10 cellular contexts compared by ENCODE assay signal in the genomic region with DNA sequence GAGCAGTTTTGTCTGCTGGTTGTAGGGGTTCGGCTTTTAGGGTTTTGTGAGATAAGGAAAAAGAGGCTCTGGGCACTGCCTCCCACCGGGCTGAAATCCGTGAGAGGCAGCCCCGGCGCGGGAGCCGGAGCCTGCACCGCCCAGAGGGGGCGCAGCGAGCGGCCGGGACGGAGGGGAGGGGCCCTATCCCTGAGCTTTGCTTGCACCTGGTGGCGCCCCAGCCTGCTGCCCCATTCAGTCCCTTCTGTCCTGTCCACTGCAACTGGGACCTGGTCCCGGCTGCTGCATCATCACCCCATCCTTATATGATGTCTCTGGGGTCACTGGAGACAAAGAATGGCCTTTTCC. TPM values are rescaled to one million over a fixed set of nuclear protein-coding genes. Genes with fewer than 3 reads are reported as not detected.
DNase-seq lines count a peak whose midpoint lies in the region; ATAC-seq, FAIRE-seq and TF ChIP-seq lines count a peak whose summit lies in the region.
"Had no signal": no experiment of that assay in that cellular context is flagged by ENCODE, and none has a peak within 500 bp of the region (broad histone marks: within the 10 kb centered on the region; RNA-seq: fewer than 3 reads in every experiment).

No MANE protein-coding gene starts in this region.

- no peak overlapping the region for H4K91ac ChIP-seq in H1 (replicated peaks; ENCODE audit: insufficient read length, low read length)
- no peak overlapping the region for H4K91ac ChIP-seq in neuronal stem cell (ENCODE audit: low read depth, low read length, poor library complexity)

- peak; percentile 74 to 92 (median 83) for TF ChIP-seq CTCF in H1 (IDR thresholded peaks at IDR 0.05; ENCODE audit: control extremely low read depth in 1 of 3, insufficient read depth in 1 of 3, low read depth in 1 of 3, low read length in 3 of 3)

- peaks cover 3 to 16% (median 8%) of the 10 kb centered on the region in 4 experiments; a peak in 6 of 7 replicates for H3K4me1 ChIP-seq in H1 (replicated peaks in 1 of 4; ENCODE audit: control insufficient read depth in 3 of 4, insufficient read depth in 4 of 4, low read length in 3 of 4)
- peaks cover 5 to 11% of the 10 kb centered on the region in 2 donors for H3K4me1 ChIP-seq in neuronal stem cell (ENCODE audit: control insufficient read depth in 2 of 2, insufficient read depth in 1 of 2, low read depth in 1 of 2, low read length in 2 of 2)

- WGBS in H1 (ENCODE audit: extremely low coverage in 1 of 2, insufficient coverage in 1 of 2, insufficient read length in 1 of 2, insufficient replicate concordance in 2 of 2, low coverage in 1 of 2, low lambda C conversion rate in 2 of 2, missing lambda C conversion rate in 1 of 2), 2 experiments: 7% methylated on average over 15 of the region's 15 CpGs; no CpG with 5 or more reads in 1 of the 2 experiments
- no CpG with 5 or more reads among the region's 15 CpGs for WGBS in neuronal stem cell (ENCODE audit: extremely low coverage in 2 of 2, insufficient read length in 2 of 2, insufficient replicate concordance in 1 of 2), 2 donors

- peaks cover 13% of the 10 kb centered on the region for H3K23me2 ChIP-seq in H1 (ENCODE audit: low read depth, low read length)

- no peak overlapping the region for H3K14ac ChIP-seq in H1 (ENCODE audit: insufficient read length)
- peak overlapping the region; percentile 90 for H3K14ac ChIP-seq in neuronal stem cell (ENCODE audit: low read length)

- H3K79me1 ChIP-seq in H1 (ENCODE audit: low read depth, low read length) (no peaks in the 10 kb centered on the region), neuronal stem cell (ENCODE audit: low read depth, low read length) (no peaks in the 10 kb centered on the region)

- H2AK5ac ChIP-seq in H1 (ENCODE audit: low read depth, low read length): no peak overlapping the region
- no peak overlapping the region for H2AK5ac ChIP-seq in neuronal stem cell (ENCODE audit: low read depth, low read length)

- H4K8ac ChIP-seq in H1 (ENCODE audit: extremely low read depth, insufficient read depth, low read length) (no peak overlapping the region), neuronal stem cell (ENCODE audit: low read depth, low read length) (no peak overlapping the region)

- no peak overlapping the region for H3K56ac ChIP-seq in H1 (replicated peaks; ENCODE audit: insufficient read length, low read depth, low read length)

- CTCF ChIA-PET in H1 (lab: Charles Lee; ENCODE audit: partially characterized antibody): interaction anchor here (0.5 to 6.5 kb wide), 32 partner anchors 9 to 253 kb away, joined by 3 to 54 read pairs (median 4); no protein-coding TSS in a partner anchor

- peak; percentile 52 to 67 for TF ChIP-seq RAD21 in H1 (IDR thresholded peaks at IDR 0.05 in 1 of 2, conservative IDR thresholded peaks at IDR 0.05 in 1 of 2; ENCODE audit: low read depth in 2 of 2, low read length in 2 of 2)

- H3K27me3 ChIP-seq in H1 (replicated peaks in 1 of 4; ENCODE audit: control insufficient read depth in 3 of 4, extremely low read depth in 1 of 4, insufficient read depth in 3 of 4, low read length in 3 of 4) (peaks cover 9 to 17% (median 16%) of the 10 kb centered on the region in 4 experiments), neuronal stem cell (ENCODE audit: control insufficient read depth in 3 of 3, insufficient read depth in 3 of 3, low read depth in 1 of 3, low read length in 3 of 3) (peaks cover 9 to 44% (median 17%) of the 10 kb centered on the region in 3 experiments)

- no peak for TF ChIP-seq EP300 in H1 (IDR thresholded peaks at IDR 0.05; ENCODE audit: borderline replicate concordance in 1 of 2, low read depth in 2 of 2, low read length in 2 of 2)

- no peak overlapping the region for H3K23ac ChIP-seq in H1 (ENCODE audit: insufficient read length)
- no peak overlapping the region for H3K23ac ChIP-seq in neuronal stem cell (ENCODE audit: low read depth, low read length, poor library complexity)

- H3K36me3 ChIP-seq in H1 (ENCODE audit: control insufficient read depth in 2 of 4, insufficient read depth in 4 of 4, low read length in 3 of 4): no peaks in the 10 kb centered on the region
- no peaks in the 10 kb centered on the region for H3K36me3 ChIP-seq in neuronal stem cell (replicated peaks in 1 of 2; ENCODE audit: control insufficient read depth in 2 of 2, insufficient read depth in 2 of 2, low read length in 2 of 2)

- no peak for TF ChIP-seq POLR2A in H1 (IDR thresholded peaks at IDR 0.05; ENCODE audit: control extremely low read depth in 1 of 2, low read depth in 2 of 2, low read length in 2 of 2)

- no peak overlapping the region for H2BK120ac ChIP-seq in H1 (replicated peaks; ENCODE audit: low read depth, low read length)
- H2BK120ac ChIP-seq in neuronal stem cell (ENCODE audit: low read depth, low read length): no peak overlapping the region

- no peak for FAIRE-seq in H1 (lab: Jason Lieb, UNC)

- peak; percentile 29 for DNase-seq in G401 (ENCODE audit: low spot score)
- DNase-seq in NCI-H524 treated with DMSO at 0.1 percent for 48 hours (lab: John Stamatoyannopoulos, UW): peak; percentile 16
- peak in 1 of 2 experiments; percentile 89 for DNase-seq in H1 (ENCODE audit: low read depth in 1 of 2, low spot score in 2 of 2)
- peak; percentile 43 for DNase-seq in neuronal stem cell (ENCODE audit: low spot score)
- DNase-seq in NCI-H2196 (lab: John Stamatoyannopoulos, UW; ENCODE audit: unreplicated experiment): no peak
- no peak for DNase-seq in central memory CD4-positive, alpha-beta T cell
- DNase-seq: activated naive CD4-positive, alpha-beta T cell treated with anti-CD3 and anti-CD28 coated beads, Interleukin-2, amount 10 ng/mL, durations not matched to agents 7 days and 5 days; T-helper 17 cell had no signal

- ATAC-seq in HG03139 (IDR thresholded peaks at IDR 0.05; ENCODE audit: unreplicated experiment): no peak
- ATAC-seq: T-helper 17 cell had no signal

- H3K4me3 ChIP-seq in H1 (ENCODE audit: extremely low read depth in 1 of 4, insufficient read depth in 2 of 4, low read depth in 3 of 4, low read length in 4 of 4): peak overlapping the region; percentile 64 to 76 (median 66)
- peak overlapping the region; percentile 43 to 84 for H3K4me3 ChIP-seq in neuronal stem cell (ENCODE audit: low read length in 2 of 2)

- peak overlapping the region; percentile 85 for H2AFZ ChIP-seq in H1 (ENCODE audit: low read length)
- H2AFZ ChIP-seq in neuronal stem cell (ENCODE audit: low read length): peak overlapping the region; percentile 94

- H3K79me2 ChIP-seq in H1 (ENCODE audit: control insufficient read depth in 1 of 2, insufficient read depth in 2 of 2, low read length in 2 of 2): no peaks in the 10 kb centered on the region

- H3K4ac ChIP-seq in H1 (replicated peaks; ENCODE audit: insufficient read length, low read depth, low read length) (no peak overlapping the region), neuronal stem cell (ENCODE audit: low read length) (no peak overlapping the region)

- in situ Hi-C loops in G401 (cut with HindIII; ENCODE audit: low sequenced_read_pairs): no loop called here

- POLR2A ChIA-PET in H1 (lab: Charles Lee; ENCODE audit: partially characterized antibody): no interaction called here

- H3K18ac ChIP-seq in H1 (ENCODE audit: extremely low read depth, low read length) (no peak overlapping the region; the same call in 1 of the 2 replicates), neuronal stem cell (ENCODE audit: low read length) (no peak overlapping the region)

- H2BK12ac ChIP-seq in H1 (ENCODE audit: low read depth, low read length): no peak overlapping the region
- H2BK12ac ChIP-seq in neuronal stem cell (ENCODE audit: low read length): no peak overlapping the region

- H3K9ac ChIP-seq in H1 (replicated peaks in 1 of 4; ENCODE audit: extremely low read depth in 1 of 4, low read depth in 3 of 4, low read length in 3 of 4) (no peak overlapping the region), neuronal stem cell (ENCODE audit: low read depth, low read length, poor library complexity) (no peak overlapping the region)

- H2BK5ac ChIP-seq in H1 (ENCODE audit: low read depth, low read length): no peak overlapping the region
- no peak overlapping the region for H2BK5ac ChIP-seq in neuronal stem cell (ENCODE audit: low read length)

- H3K9me3 ChIP-seq in H1 (ENCODE audit: insufficient read depth in 2 of 2, low read depth in 1 of 2, low read length in 1 of 2) (no peaks in the 10 kb centered on the region), neuronal stem cell (replicated peaks in 1 of 2; ENCODE audit: control insufficient read depth in 2 of 2, insufficient read depth in 1 of 2, low read depth in 1 of 2, low read length in 2 of 2) (no peaks in the 10 kb centered on the region)

- H2BK20ac ChIP-seq in H1 (ENCODE audit: low read length): no peak overlapping the region; the same call in 1 of the 2 replicates

- no peak overlapping the region for H4K5ac ChIP-seq in H1 (ENCODE audit: insufficient read length, low read depth, low read length)

- H3K27ac ChIP-seq in H1 (ENCODE audit: low read depth, low read length) (no peak overlapping the region), neuronal stem cell (replicated peaks; ENCODE audit: low read length) (no peak overlapping the region)
- H3K27ac ChIP-seq: skin epidermis had no signal

- H4K20me1 ChIP-seq in H1 (replicated peaks in 1 of 2; ENCODE audit: control insufficient read depth in 1 of 2, insufficient read depth in 2 of 2, low read length in 2 of 2): peaks cover 0 to 3% of the 10 kb centered on the region in 2 experiments

- peak overlapping the region; percentile 92 to 96 for H3K4me2 ChIP-seq in H1 (ENCODE audit: insufficient read depth in 1 of 2, low read depth in 2 of 2, low read length in 2 of 2)
- H3K4me2 ChIP-seq in neuronal stem cell (ENCODE audit: insufficient read depth, low read length, poor library complexity, severe bottlenecking): peak overlapping the region; percentile 100

- H2BK15ac ChIP-seq in H1 (ENCODE audit: low read length) (no peak overlapping the region), neuronal stem cell (ENCODE audit: low read length) (no peak overlapping the region)

TF ChIP-seq in H1, 55 proteins besides CTCF, POLR2A, EP300 and RAD21 (continues in another document):
- 0 out of 2 replicates have a peak, but pooled peaks have one; percentile 28 for TF ChIP-seq GABPA (IDR thresholded peaks at IDR 0.05; ENCODE audit: borderline replicate concordance, insufficient read depth, low read length)
- TF ChIP-seq TCF12 (IDR thresholded peaks at IDR 0.05; ENCODE audit: low read depth, low read length): peak; percentile 83; the same call in 1 of the 2 replicates

RNA-seq across cellular contexts. Expression of gene KCNJ6, which starts 0.5 kb away (rescaled TPM):
- not detected in 2 replicates for total RNA-seq in G401 (2014; rRNA removed; shearing (Covaris generic))
- total RNA-seq in H1 (2021; fragmentation: NEBNext Ultra II Directional; extraction: Animal tissue kit (Norgen Biotek cat#: 25700)): 0.78 and 1.2 TPM in 2 replicates
- polyA plus RNA-seq in H1 (2011; rRNA removed): 0.20 and 0.51 TPM in 2 replicates
- polyA plus RNA-seq in H1 (2011; cell fraction: cytosol; rRNA removed): 0.27 TPM
- 0.29 TPM for polyA plus RNA-seq in H1 (2011; cell fraction: nucleus; rRNA removed)
- 0.41 to 0.98 TPM (median 0.50 TPM) in 4 replicates for polyA plus RNA-seq in H1 (2012, experiment 1 of 2)
- 0.03 TPM for polyA plus RNA-seq in H1 (2012, experiment 2 of 2)
- polyA plus RNA-seq in H1 (2013, experiment 1 of 2): 0.61 TPM
- 0.83 TPM for polyA plus RNA-seq in H1 (2013, experiment 2 of 2)
- 1.7 and 2.2 TPM in 2 replicates for polyA minus RNA-seq in H1 (2011; rRNA and poly(A)+ RNA removed)
- polyA minus RNA-seq in H1 (2011; cell fraction: cytosol; rRNA and poly(A)+ RNA removed): 0.44 TPM
- 0.50 TPM for polyA minus RNA-seq in H1 (2011; cell fraction: nucleus; rRNA and poly(A)+ RNA removed)
- polyA plus RNA-seq in neuronal stem cell (2013, experiment 1 of 2): under 0.01 TPM
- 0.01 TPM for polyA plus RNA-seq in neuronal stem cell (2013, experiment 2 of 2)
- total RNA-seq: T-helper 17 cell had no signal

Comparison
In these comparisons a context has a peak if more than half of its experiments do, and no peak if none do; other contexts are left out.
1. DNase-seq: peak in G401 (single experiment), NCI-H524 treated with DMSO at 0.1 percent for 48 hours (single experiment) and neuronal stem cell (single experiment); none in NCI-H2196 (single experiment) and central memory CD4-positive, alpha-beta T cell (single experiment).